ENCODE assay signal across 16 cellular contexts in the genomic region with DNA sequence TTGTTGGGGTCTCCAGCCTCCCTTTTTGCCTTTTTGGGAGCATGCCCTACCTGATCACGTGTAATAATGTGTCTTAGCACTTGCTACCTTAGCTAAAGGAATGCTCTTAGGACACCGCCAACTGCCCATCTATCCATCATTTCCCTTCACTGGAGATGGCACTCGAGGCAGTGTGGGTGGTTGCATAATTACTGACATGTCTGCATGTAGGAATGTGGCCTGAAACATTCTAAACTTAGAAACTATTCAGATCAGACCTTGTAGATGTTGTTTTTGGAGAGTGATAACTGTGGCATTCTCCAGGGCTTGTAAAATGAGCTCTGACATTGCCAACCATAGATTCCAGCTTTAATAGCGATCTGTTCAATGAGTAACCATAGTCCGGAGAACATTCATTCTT.
DNase-seq lines count a peak whose midpoint lies in the region; ATAC-seq and TF ChIP-seq lines count a peak whose summit lies in the region.
"Had no signal": no experiment of that assay in that cellular context is flagged by ENCODE, and none has a peak within 500 bp of the region (broad histone marks: within the 10 kb centered on the region; RNA-seq: fewer than 3 reads in every experiment).

No MANE protein-coding gene starts in this region.

- H3K4me1 ChIP-seq in PC-3 (ENCODE audit: insufficient read depth, low read length), result peaks cover 18% of the 10 kb centered on the region

- DNase-seq in Caki2 (ENCODE audit: low read depth) (peak; percentile 81), PC-3 (peak; percentile 11), fibroblast of peridontal ligament (ENCODE audit: extremely low read depth) (peak; percentile 77), osteocyte (ENCODE audit: extremely low spot score, unreplicated experiment) (no peak), DMS153 (lab: John Stamatoyannopoulos, UW) (no peak), SKM-1 treated with dmso at 0.1 percent for 144 hours (lab: John Stamatoyannopoulos, UW; ENCODE audit: unreplicated experiment) (no peak), inferior parietal cortex (ENCODE audit: extremely low spot score) (no peak)
- DNase-seq: CD4-positive, alpha-beta memory T cell; head of caudate nucleus; NCI-H446; stomach; T-helper 9 cell had no signal

- CTCF ChIA-PET in PC-3 (lab: Charles Lee), result interaction anchor here (0.7 kb wide), 1 partner anchor 234 kb away, joined by 3 read pairs; no protein-coding TSS in a partner anchor

- peak overlapping the region; percentile 51 for H3K27ac ChIP-seq in PC-3 (ENCODE audit: low read length)
- H3K27ac ChIP-seq: stomach had no signal

- H3K9me2 ChIP-seq in PC-3 (replicated peaks; ENCODE audit: low read length), result no peaks in the 10 kb centered on the region

- H3K4me1 Mint-ChIP-seq in osteocyte (ENCODE audit: unreplicated experiment), result peaks cover 22% of the 10 kb centered on the region
- H3K4me1 Mint-ChIP-seq: CD4-positive, alpha-beta memory T cell; memory B cell had no signal

- no peaks in the 10 kb centered on the region for H3K27me3 ChIP-seq in PC-3 (ENCODE audit: low read length)
- H3K27me3 ChIP-seq: stomach had no signal

- no peaks in the 10 kb centered on the region for H3K36me3 ChIP-seq in PC-3 (ENCODE audit: low read depth, low read length)
- H3K36me3 ChIP-seq: stomach had no signal

- no peak overlapping the region for H2AFZ ChIP-seq in PC-3 (ENCODE audit: low read length)

- peak; percentile 34 for ATAC-seq in PC-3
- ATAC-seq in HG03196 (IDR thresholded peaks at IDR 0.05; ENCODE audit: unreplicated experiment), result no peak
- ATAC-seq: activated naive CD4-positive, alpha-beta T cell treated with anti-CD3 and anti-CD28 coated beads, Interleukin-2, amount 50 U/mL, for 72 hours had no signal

- no peaks in the 10 kb centered on the region for H3K9me3 Mint-ChIP-seq in osteocyte (ENCODE audit: unreplicated experiment)
- H3K9me3 Mint-ChIP-seq: activated naive CD4-positive, alpha-beta T cell treated with anti-CD3 and anti-CD28 coated beads, Interleukin-2, amount 50 U/mL, for 72 hours; CD4-positive, alpha-beta memory T cell; memory B cell had no signal

- POLR2A ChIA-PET in PC-3 (lab: Charles Lee; ENCODE audit: unreplicated experiment), result interaction anchor here (0.5 kb wide), 1 partner anchor 258 kb away, joined by 3 read pairs; no protein-coding TSS in a partner anchor

- TF ChIP-seq CTCF in PC-3 (conservative IDR thresholded peaks at IDR 0.05; ENCODE audit: low read depth, low read length), result no peak
- TF ChIP-seq CTCF in osteocyte (IDR thresholded peaks at IDR 0.05), result no peak

- no peaks in the 10 kb centered on the region for H3K27me3 Mint-ChIP-seq in osteocyte (ENCODE audit: unreplicated experiment)
- H3K27me3 Mint-ChIP-seq: CD4-positive, alpha-beta memory T cell; memory B cell; progenitor cell of endocrine pancreas had no signal

- in situ Hi-C loops in Caki2 (cut with HindIII; ENCODE audit: low pct_unique_long_range_greater_than_20kb, low sequenced_read_pairs), result loop anchor here (25.0 kb wide), 1 partner anchor 417 kb away; a partner anchor contains a TSS

- BruUV-seq in PC-3 (replicated peaks; lab: Mats Ljungman, UMichigan), result no TSS peak

- no peaks in the 10 kb centered on the region for H3K79me2 ChIP-seq in PC-3 (ENCODE audit: low read length)

- H3K9me3 ChIP-seq in PC-3 (ENCODE audit: low read length), result no peaks in the 10 kb centered on the region
- H3K9me3 ChIP-seq: stomach had no signal

- peak overlapping the region; percentile 68 for H3K27ac Mint-ChIP-seq in osteocyte (ENCODE audit: unreplicated experiment)
- H3K27ac Mint-ChIP-seq: activated naive CD4-positive, alpha-beta T cell treated with anti-CD3 and anti-CD28 coated beads, Interleukin-2, amount 50 U/mL, for 72 hours; CD4-positive, alpha-beta memory T cell; memory B cell; progenitor cell of endocrine pancreas had no signal

- intact Hi-C loops in PC-3 (cut with micrococcal nuclease), result no loop called here

- peak overlapping the region; percentile 15 for H3K4me3 Mint-ChIP-seq in osteocyte (ENCODE audit: unreplicated experiment)
- H3K4me3 Mint-ChIP-seq: CD4-positive, alpha-beta memory T cell; memory B cell had no signal

- H3K36me3 Mint-ChIP-seq in osteocyte (ENCODE audit: unreplicated experiment), result peaks cover 3% of the 10 kb centered on the region
- H3K36me3 Mint-ChIP-seq: activated naive CD4-positive, alpha-beta T cell treated with anti-CD3 and anti-CD28 coated beads, Interleukin-2, amount 50 U/mL, for 72 hours had no signal

- no peak overlapping the region for H3K9ac ChIP-seq in PC-3 (ENCODE audit: low read length)

- no peak overlapping the region for H3K4me3 ChIP-seq in PC-3 (ENCODE audit: low read length)
- H3K4me3 ChIP-seq: stomach had no signal

- peak overlapping the region; percentile 6; the same call in 1 of the 2 replicates for H3K4me2 ChIP-seq in PC-3 (ENCODE audit: low read length)

- no peaks in the 10 kb centered on the region for H3F3A ChIP-seq in PC-3 (ENCODE audit: low read length, unreplicated experiment)

- H4K20me1 ChIP-seq in PC-3 (ENCODE audit: low read length), result no peaks in the 10 kb centered on the region

Comparison
In these comparisons a context has a peak if more than half of its experiments do, and no peak if none do; other contexts are left out.
1. DNase-seq: peak in Caki2 (single experiment), PC-3 (single experiment) and fibroblast of peridontal ligament (single experiment); none in osteocyte (single experiment), DMS153 (single experiment), SKM-1 treated with dmso at 0.1 percent for 144 hours (single experiment) and inferior parietal cortex (single experiment).